Comparison of ENCODE assay signal across 12 cellular contexts in the genomic region with DNA sequence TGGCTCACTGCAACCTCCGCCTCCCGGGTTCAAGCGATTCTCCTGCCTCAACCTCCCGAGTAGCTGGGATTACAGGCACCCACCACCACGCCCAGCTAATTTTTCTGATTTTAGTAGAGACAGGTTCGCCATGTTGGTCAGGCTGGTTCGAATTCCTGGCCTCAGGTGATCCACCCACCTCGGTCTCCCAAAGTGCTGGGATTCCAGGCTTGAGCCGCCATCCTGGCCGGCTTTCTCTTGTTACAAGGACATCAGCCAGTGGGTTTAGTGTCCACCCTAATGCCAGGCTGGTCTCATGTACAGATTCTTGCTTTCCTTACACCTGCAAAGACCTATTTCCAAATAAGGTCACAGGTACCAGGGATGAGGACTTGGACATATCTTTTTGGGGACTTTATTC.
"Had no signal": no experiment of that assay in that cellular context is flagged by ENCODE, and none has a peak within 500 bp of the region (broad histone marks: within the 10 kb centered on the region; RNA-seq: fewer than 3 reads in every experiment).

No MANE protein-coding gene starts in this region.

- H3K4me3 ChIP-seq: colonic mucosa, heart right ventricle, thyroid gland had no signal

- H3K9me3 ChIP-seq: colonic mucosa, gastrocnemius medialis, heart right ventricle, left lung, thyroid gland had no signal

- H3K27ac ChIP-seq: colonic mucosa had no signal

- H3K36me3 ChIP-seq: colonic mucosa had no signal

- DNase-seq: activated CD4-positive, alpha-beta T cell treated with anti-CD3 and anti-CD28 coated beads, Interleukin-2, amount 50 U/mL, for 4 hours; activated naive CD4-positive, alpha-beta T cell; caudate nucleus; colonic mucosa; effector CD8-positive, alpha-beta T cell; gastrocnemius medialis; heart right ventricle; left lung; mesenchymal stem cell; stimulated activated CD4-positive, alpha-beta T cell treated with anti-CD3 and anti-CD28 coated beads, Interleukin-4, amount 100 ng/mL, for 24 hours; thyroid gland had no signal

- H3K27me3 ChIP-seq: colonic mucosa, gastrocnemius medialis, heart right ventricle, left lung, thyroid gland had no signal

- ATAC-seq: activated CD4-positive, CD25-positive, alpha-beta regulatory T cell treated with anti-CD3 and anti-CD28 coated beads, Interleukin-2, amount 50 U/mL, for 24 hours had no signal
